In the genomic region with DNA sequence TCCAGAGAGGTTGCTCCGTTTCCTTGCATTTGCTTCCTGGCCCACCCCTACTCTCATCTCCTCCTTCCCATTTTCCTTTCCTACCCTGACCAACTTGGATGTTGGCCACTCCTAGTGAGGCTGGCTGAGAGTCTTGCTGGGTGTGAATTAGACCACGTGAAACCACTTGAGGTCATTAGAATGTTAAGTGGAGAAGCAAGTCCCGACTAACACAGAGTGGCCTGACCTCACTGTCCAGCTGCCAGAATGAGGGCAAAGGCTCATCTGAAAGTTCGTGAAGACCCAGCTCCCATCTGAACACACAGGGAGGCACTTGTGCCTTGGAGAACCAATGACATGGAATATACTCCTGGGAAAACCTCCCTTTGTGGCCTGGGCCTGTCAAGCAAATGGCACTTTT, we compare ENCODE assay signal across 21 cellular contexts.
"Had no signal": no experiment of that assay in that cellular context is flagged by ENCODE, and none has a peak within 500 bp of the region (broad histone marks: within the 10 kb centered on the region; RNA-seq: fewer than 3 reads in every experiment).

No MANE protein-coding gene starts in this region.

- H3K9me3 Mint-ChIP-seq: natural killer cell had no signal

- H3K27ac ChIP-seq: dorsolateral prefrontal cortex, gastrocnemius medialis, neural progenitor cell, psoas muscle, stomach, tibial artery, uterus had no signal

- H3K36me3 ChIP-seq: gastrocnemius medialis, neural progenitor cell, stomach, tibial artery, uterus had no signal

- H3K27me3 Mint-ChIP-seq: type B pancreatic cell had no signal

- H3K4me3 Mint-ChIP-seq: natural killer cell, neural progenitor cell, type B pancreatic cell had no signal

- ATAC-seq: gastrocnemius medialis, natural killer cell, psoas muscle, sciatic nerve had no signal

- H3K4me1 Mint-ChIP-seq: natural killer cell had no signal

- H3K27me3 ChIP-seq: dorsolateral prefrontal cortex, gastrocnemius medialis, neural progenitor cell, stomach, tibial artery, uterus had no signal

- H3K27ac Mint-ChIP-seq: natural killer cell, neural progenitor cell, type B pancreatic cell had no signal

- H3K9me3 ChIP-seq: gastrocnemius medialis, psoas muscle, stomach, tibial artery, uterus had no signal

- H3K4me1 ChIP-seq: gastrocnemius medialis, neural progenitor cell, psoas muscle, stomach, tibial artery, uterus had no signal

- H3K36me3 Mint-ChIP-seq: natural killer cell, neural progenitor cell, type B pancreatic cell had no signal

- H3K4me3 ChIP-seq: dorsolateral prefrontal cortex, gastrocnemius medialis, neural progenitor cell, psoas muscle, smooth muscle cell, stomach, tibial artery, uterus had no signal

- DNase-seq: central memory CD4-positive, alpha-beta T cell; dorsolateral prefrontal cortex; effector CD4-positive, alpha-beta T cell; gastrocnemius medialis; mammary epithelial cell; mesendoderm; midbrain; natural killer cell; psoas muscle; stimulated activated CD4-positive, alpha-beta T cell treated with anti-CD3 and anti-CD28 coated beads, Interleukin-12 subunit alpha, Interleukin-12 subunit beta, amount 100 ng/mL, for 4 hours; stimulated activated CD4-positive, alpha-beta T cell treated with anti-CD3 and anti-CD28 coated beads, Interleukin-1b, Interleukin-23, amount 100 ng/mL, for 48 hours; stimulated activated CD4-positive, alpha-beta T cell treated with anti-CD3 and anti-CD28 coated beads, Interleukin-4, amount 100 ng/mL, for 1 hour; stimulated activated CD8-positive, alpha-beta memory T cell treated with anti-CD3 and anti-CD28 coated beads, Interleukin-4, amount 100 ng/mL, for 48 hours; stimulated activated naive CD4-positive, alpha-beta T cell treated with Interleukin-2 at 50 U/mL for 16 hours; stomach; tibial artery; uterus had no signal
